ENCODE assay signal across 1 cellular context in the genomic region with DNA sequence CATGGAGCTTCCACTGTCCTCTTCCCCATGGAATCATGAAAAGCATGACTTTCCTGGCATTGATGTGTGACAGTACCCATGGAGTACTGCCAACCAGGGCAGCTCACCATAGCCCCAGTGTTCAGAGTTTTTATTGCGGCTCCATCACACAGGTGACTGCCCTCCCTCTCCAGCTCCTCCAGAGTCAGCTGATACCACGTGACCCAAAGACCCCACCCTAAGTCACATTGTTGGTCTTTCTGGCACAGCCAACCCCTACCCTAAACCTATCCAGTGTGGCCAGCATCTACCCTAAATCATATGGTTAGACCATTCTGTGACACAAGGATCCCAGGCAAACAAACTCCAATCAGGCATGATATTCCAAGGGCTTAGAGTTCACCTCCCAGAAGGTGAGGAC.
TF ChIP-seq lines count a peak whose summit lies in the region.

No MANE protein-coding gene starts in this region.

TF ChIP-seq in K562, 482 proteins besides CTCF, POLR2A, EP300 and RAD21:
- TF ChIP-seq, protein P1, sequence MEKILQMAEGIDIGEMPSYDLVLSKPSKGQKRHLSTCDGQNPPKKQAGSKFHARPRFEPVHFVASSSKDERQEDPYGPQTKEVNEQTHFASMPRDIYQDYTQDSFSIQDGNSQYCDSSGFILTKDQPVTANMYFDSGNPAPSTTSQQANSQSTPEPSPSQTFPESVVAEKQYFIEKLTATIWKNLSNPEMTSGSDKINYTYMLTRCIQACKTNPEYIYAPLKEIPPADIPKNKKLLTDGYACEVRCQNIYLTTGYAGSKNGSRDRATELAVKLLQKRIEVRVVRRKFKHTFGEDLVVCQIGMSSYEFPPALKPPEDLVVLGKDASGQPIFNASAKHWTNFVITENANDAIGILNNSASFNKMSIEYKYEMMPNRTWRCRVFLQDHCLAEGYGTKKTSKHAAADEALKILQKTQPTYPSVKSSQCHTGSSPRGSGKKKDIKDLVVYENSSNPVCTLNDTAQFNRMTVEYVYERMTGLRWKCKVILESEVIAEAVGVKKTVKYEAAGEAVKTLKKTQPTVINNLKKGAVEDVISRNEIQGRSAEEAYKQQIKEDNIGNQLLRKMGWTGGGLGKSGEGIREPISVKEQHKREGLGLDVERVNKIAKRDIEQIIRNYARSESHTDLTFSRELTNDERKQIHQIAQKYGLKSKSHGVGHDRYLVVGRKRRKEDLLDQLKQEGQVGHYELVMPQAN (IDR thresholded peaks at IDR 0.05; ENCODE audit: borderline replicate concordance) = no peak
- TF ChIP-seq ZSCAN32 (CRISPR knock-in tag; IDR thresholded peaks at IDR 0.05) = no peak
- TF ChIP-seq RAD51 (IDR thresholded peaks at IDR 0.05; ENCODE audit: borderline replicate concordance, low read depth) = peak; percentile 37; the same call in 1 of the 2 replicates
- TF ChIP-seq ZNF644 (tag; IDR thresholded peaks at IDR 0.05; ENCODE audit: low read depth) = no peak
- TF ChIP-seq, protein P2, sequence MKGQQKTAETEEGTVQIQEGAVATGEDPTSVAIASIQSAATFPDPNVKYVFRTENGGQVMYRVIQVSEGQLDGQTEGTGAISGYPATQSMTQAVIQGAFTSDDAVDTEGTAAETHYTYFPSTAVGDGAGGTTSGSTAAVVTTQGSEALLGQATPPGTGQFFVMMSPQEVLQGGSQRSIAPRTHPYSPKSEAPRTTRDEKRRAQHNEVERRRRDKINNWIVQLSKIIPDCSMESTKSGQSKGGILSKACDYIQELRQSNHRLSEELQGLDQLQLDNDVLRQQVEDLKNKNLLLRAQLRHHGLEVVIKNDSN (CRISPR knock-in tag; IDR thresholded peaks at IDR 0.05) = peak; percentile 17; the same call in 1 of the 2 replicates
- TF ChIP-seq, protein P3, sequence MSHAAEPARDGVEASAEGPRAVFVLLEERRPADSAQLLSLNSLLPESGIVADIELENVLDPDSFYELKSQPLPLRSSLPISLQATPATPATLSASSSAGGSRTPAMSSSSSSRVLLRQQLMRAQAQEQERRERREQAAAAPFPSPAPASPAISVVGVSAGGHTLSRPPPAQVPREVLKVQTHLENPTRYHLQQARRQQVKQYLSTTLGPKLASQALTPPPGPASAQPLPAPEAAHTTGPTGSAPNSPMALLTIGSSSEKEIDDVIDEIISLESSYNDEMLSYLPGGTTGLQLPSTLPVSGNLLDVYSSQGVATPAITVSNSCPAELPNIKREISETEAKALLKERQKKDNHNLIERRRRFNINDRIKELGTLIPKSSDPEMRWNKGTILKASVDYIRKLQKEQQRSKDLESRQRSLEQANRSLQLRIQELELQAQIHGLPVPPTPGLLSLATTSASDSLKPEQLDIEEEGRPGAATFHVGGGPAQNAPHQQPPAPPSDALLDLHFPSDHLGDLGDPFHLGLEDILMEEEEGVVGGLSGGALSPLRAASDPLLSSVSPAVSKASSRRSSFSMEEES (CRISPR knock-in tag; IDR thresholded peaks at IDR 0.05) = peak; percentile 54
- no peak for TF ChIP-seq ZNF436 (CRISPR knock-in tag; IDR thresholded peaks at IDR 0.05)
